In genomic region chr7:35700327-35700726, GRCh38 we compare ENCODE assay signal across 15 cellular contexts. TPM values are rescaled to one million over a fixed set of nuclear protein-coding genes. Genes with fewer than 3 reads are reported as not detected.
DNase-seq lines count a peak whose midpoint lies in the region; ATAC-seq and TF ChIP-seq lines count a peak whose summit lies in the region.
"Had no signal": no experiment of that assay in that cellular context is flagged by ENCODE, and none has a peak within 500 bp of the region (broad histone marks: within the 10 kb centered on the region; RNA-seq: fewer than 3 reads in every experiment).

No MANE protein-coding gene starts in this region.

- no peak for TF ChIP-seq CTCF in epithelial cell of esophagus (IDR thresholded peaks at IDR 0.05; ENCODE audit: insufficient read depth, low read depth, low read length, missing control alignments)

- peak; percentile 39 to 78 for ATAC-seq in activated naive CD4-positive, alpha-beta T cell treated with anti-CD3 and anti-CD28 coated beads, Interleukin-2, amount 50 U/mL, for 72 hours
- no peak for ATAC-seq in GM21723 (IDR thresholded peaks at IDR 0.05; ENCODE audit: unreplicated experiment)
- no peak for ATAC-seq in GM19397 (IDR thresholded peaks at IDR 0.05; ENCODE audit: unreplicated experiment)
- ATAC-seq: HepG2 had no signal

- H3K4me1 Mint-ChIP-seq in activated CD4-positive, alpha-beta memory T cell treated with anti-CD3 and anti-CD28 coated beads, Interleukin-2, amount 10 ng/mL, durations not matched to agents 7 days and 5 days, result peaks cover 45% of the 10 kb centered on the region

- POLR2A ChIA-PET in activated CD4-positive, alpha-beta memory T cell treated with anti-CD3 and anti-CD28 coated beads, Interleukin-2, amount 10 ng/mL, durations not matched to agents 7 days and 5 days (lab: Charles Lee), result interaction anchor here (0.6 to 2.3 kb wide), 5 partner anchors 8 to 427 kb away, joined by 3 to 13 read pairs (median 6); partner anchors contain the start of gene SEPTIN7

- DNase-seq in activated naive CD4-positive, alpha-beta T cell treated with anti-CD3 and anti-CD28 coated beads, Interleukin-2, amount 50 U/mL, for 72 hours (ENCODE audit: low spot score in 2 of 2), result no peak
- no peak for DNase-seq in activated naive CD4-positive, alpha-beta T cell treated with Interleukin-2 at 50 U/mL for 16 hours
- DNase-seq in activated CD4-positive, alpha-beta memory T cell treated with anti-CD3 and anti-CD28 coated beads, Interleukin-2, amount 10 ng/mL, durations not matched to agents 7 days and 5 days, result no peak
- DNase-seq in epithelial cell of esophagus (ENCODE audit: low read depth) (peak; percentile 35), medulla oblongata (ENCODE audit: extremely low spot score) (no peak)
- DNase-seq: ACHN, AML-193, DMS79, NCI-H1048, NCI-H1436, NCI-H1930, NCI-H526 had no signal

- H3K4me3 ChIP-seq in epithelial cell of esophagus (ENCODE audit: low read length), result no peak overlapping the region

- CTCF ChIA-PET in activated CD4-positive, alpha-beta memory T cell treated with anti-CD3 and anti-CD28 coated beads, Interleukin-2, amount 10 ng/mL, durations not matched to agents 7 days and 5 days (lab: Charles Lee), result interaction anchor here (1.2 to 2.1 kb wide), 6 partner anchors 7 to 206 kb away, joined by 3 to 12 read pairs (median 4); no protein-coding TSS in a partner anchor

- no peak overlapping the region for H3K4me3 Mint-ChIP-seq in activated CD4-positive, alpha-beta memory T cell treated with anti-CD3 and anti-CD28 coated beads, Interleukin-2, amount 10 ng/mL, durations not matched to agents 7 days and 5 days

- H3K27ac Mint-ChIP-seq in activated naive CD4-positive, alpha-beta T cell treated with anti-CD3 and anti-CD28 coated beads, Interleukin-2, amount 50 U/mL, for 72 hours, result peak overlapping the region in 1 of 2 donors; percentile 22
- peak overlapping the region; percentile 47 for H3K27ac Mint-ChIP-seq in activated CD4-positive, alpha-beta memory T cell treated with anti-CD3 and anti-CD28 coated beads, Interleukin-2, amount 10 ng/mL, durations not matched to agents 7 days and 5 days

- H3K9me3 Mint-ChIP-seq in activated naive CD4-positive, alpha-beta T cell treated with anti-CD3 and anti-CD28 coated beads, Interleukin-2, amount 50 U/mL, for 72 hours, result peaks cover 5 to 7% of the 10 kb centered on the region in 2 donors
- no peaks in the 10 kb centered on the region for H3K9me3 Mint-ChIP-seq in activated CD4-positive, alpha-beta memory T cell treated with anti-CD3 and anti-CD28 coated beads, Interleukin-2, amount 10 ng/mL, durations not matched to agents 7 days and 5 days

- H3K27me3 Mint-ChIP-seq in activated CD4-positive, alpha-beta memory T cell treated with anti-CD3 and anti-CD28 coated beads, Interleukin-2, amount 10 ng/mL, durations not matched to agents 7 days and 5 days, result peaks cover 2% of the 10 kb centered on the region

- H3K36me3 Mint-ChIP-seq in activated naive CD4-positive, alpha-beta T cell treated with anti-CD3 and anti-CD28 coated beads, Interleukin-2, amount 50 U/mL, for 72 hours, result peaks cover 17 to 19% of the 10 kb centered on the region in 2 donors
- H3K36me3 Mint-ChIP-seq in activated CD4-positive, alpha-beta memory T cell treated with anti-CD3 and anti-CD28 coated beads, Interleukin-2, amount 10 ng/mL, durations not matched to agents 7 days and 5 days (ENCODE audit: low read depth), result peaks cover 8% of the 10 kb centered on the region

RNA-seq across cellular contexts. Expression of gene HERPUD2, which starts 5.4 kb away (rescaled TPM):
- 10 to 100 TPM; 21.9 to 22.3 TPM for total RNA-seq in activated naive CD4-positive, alpha-beta T cell treated with anti-CD3 and anti-CD28 coated beads, Interleukin-2, amount 50 U/mL, for 72 hours
- 10 to 100 TPM; 48.0 to 49.8 TPM for total RNA-seq in activated CD4-positive, alpha-beta memory T cell treated with anti-CD3 and anti-CD28 coated beads, Interleukin-2, amount 10 ng/mL, durations not matched to agents 7 days and 5 days

Comparison
In these comparisons a context has a peak if more than half of its experiments do, and no peak if none do; other contexts are left out.
1. ATAC-seq: peak in activated naive CD4-positive, alpha-beta T cell treated with anti-CD3 and anti-CD28 coated beads, Interleukin-2, amount 50 U/mL, for 72 hours (2 of 2); none in GM21723 (single experiment) and GM19397 (single experiment).